In genomic region chr14:63383776-63384367, GRCh38 we compare ENCODE assay signal across 9 cellular contexts.
DNase-seq lines count a peak whose midpoint lies in the region; ATAC-seq and TF ChIP-seq lines count a peak whose summit lies in the region.
"Had no signal": no experiment of that assay in that cellular context is flagged by ENCODE, and none has a peak within 500 bp of the region (broad histone marks: within the 10 kb centered on the region; RNA-seq: fewer than 3 reads in every experiment).

No MANE protein-coding gene starts in this region.

- H3K36me3 ChIP-seq in transverse colon = peaks cover 0 to 43% (median 13%) of the 10 kb centered on the region in 4 donors
- H3K36me3 ChIP-seq in GM23338 (ENCODE audit: insufficient read depth) = peaks cover 34% of the 10 kb centered on the region

- no peaks in the 10 kb centered on the region for H3K27me3 Mint-ChIP-seq in activated CD8-positive, alpha-beta T cell treated with anti-CD3 and anti-CD28 coated beads for 36 hours
- peaks cover 4% of the 10 kb centered on the region for H3K27me3 Mint-ChIP-seq in GM23338 (ENCODE audit: insufficient read depth, low read depth, poor library complexity)

- no peaks in the 10 kb centered on the region for H3K9me3 ChIP-seq in transverse colon

- no peaks in the 10 kb centered on the region for H3K9me3 Mint-ChIP-seq in activated CD8-positive, alpha-beta T cell treated with anti-CD3 and anti-CD28 coated beads for 36 hours
- H3K9me3 Mint-ChIP-seq in GM23338 = no peaks in the 10 kb centered on the region

- H3K27me3 ChIP-seq in transverse colon = no peaks in the 10 kb centered on the region
- H3K27me3 ChIP-seq in GM23338 (ENCODE audit: insufficient read depth) = no peaks in the 10 kb centered on the region

- POLR2A ChIA-PET in GM10248 (lab: Yijun Ruan, JAX) = no interaction called here
- POLR2A ChIA-PET in activated CD8-positive, alpha-beta T cell treated with anti-CD3 and anti-CD28 coated beads for 36 hours (lab: Charles Lee) = interaction anchor here (0.6 kb wide), 1 partner anchor 27 kb away, joined by 3 read pairs; no protein-coding TSS in a partner anchor

- no peak overlapping the region for H3K4me3 Mint-ChIP-seq in activated CD8-positive, alpha-beta T cell treated with anti-CD3 and anti-CD28 coated beads for 36 hours
- H3K4me3 Mint-ChIP-seq in GM23338 = no peak overlapping the region

- no peak overlapping the region for H3K4me2 ChIP-seq in GM23338

- intact Hi-C loops in activated CD8-positive, alpha-beta T cell treated with anti-CD3 and anti-CD28 coated beads for 36 hours (cut with micrococcal nuclease) = no loop called here
- intact Hi-C loops in left ventricle myocardium superior (cut with micrococcal nuclease) = no loop called here
- intact Hi-C loops in transverse colon (cut with DNase I; ENCODE audit: low total_unique reads) = no loop called here

- peaks cover 7% of the 10 kb centered on the region for H4K20me1 ChIP-seq in GM23338 (replicated peaks; ENCODE audit: insufficient read depth)

- no peak for TF ChIP-seq EP300 in transverse colon (IDR thresholded peaks at IDR 0.05; ENCODE audit: low read depth)

- no peak overlapping the region for H3K4me3 ChIP-seq in transverse colon
- H3K4me3 ChIP-seq in GM23338 = no peak overlapping the region
- H3K4me3 ChIP-seq: K562 had no signal

- H3K79me2 ChIP-seq in GM23338 (replicated peaks; ENCODE audit: insufficient read depth) = no peaks in the 10 kb centered on the region; the same call in 1 of the 2 replicates

- H2AFZ ChIP-seq in GM23338 = no peak overlapping the region

- H3K4me1 ChIP-seq in transverse colon = no peaks in the 10 kb centered on the region
- no peaks in the 10 kb centered on the region for H3K4me1 ChIP-seq in GM23338 (ENCODE audit: insufficient read depth)

- ATAC-seq in GM19328 (IDR thresholded peaks at IDR 0.05; ENCODE audit: unreplicated experiment) = peak; percentile 91
- ATAC-seq in HG03280 (IDR thresholded peaks at IDR 0.05; ENCODE audit: unreplicated experiment) = peak; percentile 85
- ATAC-seq in activated CD8-positive, alpha-beta T cell treated with anti-CD3 and anti-CD28 coated beads for 36 hours = peak; percentile 77
- no peak for ATAC-seq in left ventricle myocardium superior
- no peak for ATAC-seq in GM23338
- ATAC-seq: K562 had no signal

- in situ Hi-C loops in transverse colon (cut with MboI; ENCODE audit: low pct_ligation_motif_present in 1 of 4, low pct_unique_long_range_greater_than_20kb in 1 of 4, low sequenced_read_pairs in 3 of 4) = loop anchor here (10.0 to 25.0 kb wide), 4 partner anchors 161 to 403 kb away; partner anchors contain the start of gene PPP2R5E (in 2 of the 4)

- peak overlapping the region; percentile 74 for H3K27ac Mint-ChIP-seq in activated CD8-positive, alpha-beta T cell treated with anti-CD3 and anti-CD28 coated beads for 36 hours
- H3K27ac Mint-ChIP-seq in GM23338 = no peak overlapping the region

- CTCF ChIA-PET in GM10248 (lab: Yijun Ruan, JAX) = interaction anchor here (1.2 to 3.5 kb wide), 2 partner anchors 8 to 386 kb away, joined by 3 to 8 read pairs; no protein-coding TSS in a partner anchor
- CTCF ChIA-PET in activated CD8-positive, alpha-beta T cell treated with anti-CD3 and anti-CD28 coated beads for 36 hours (lab: Charles Lee) = no interaction called here

- H3K27ac ChIP-seq in transverse colon = no peak overlapping the region
- no peak overlapping the region for H3K27ac ChIP-seq in GM23338 (ENCODE audit: low read depth)

- no peaks in the 10 kb centered on the region for H3F3A ChIP-seq in GM23338 (replicated peaks; ENCODE audit: low read depth)

- TF ChIP-seq CTCF in GM10248 (IDR thresholded peaks at IDR 0.05; ENCODE audit: control extremely low read depth, extremely low read depth, low read depth, missing control alignments) (no peak), transverse colon (IDR thresholded peaks at IDR 0.05) (no peak), GM23338 (conservative IDR thresholded peaks at IDR 0.05; ENCODE audit: low read depth in 2 of 2) (no peak)
- TF ChIP-seq CTCF in activated CD8-positive, alpha-beta T cell treated with anti-CD3 and anti-CD28 coated beads for 36 hours (IDR thresholded peaks at IDR 0.05) = no peak

- peaks cover 32% of the 10 kb centered on the region for H3K36me3 Mint-ChIP-seq in activated CD8-positive, alpha-beta T cell treated with anti-CD3 and anti-CD28 coated beads for 36 hours (ENCODE audit: low read depth)
- H3K36me3 Mint-ChIP-seq in GM23338 (ENCODE audit: low read depth) = peaks cover 64% of the 10 kb centered on the region

- H3K4me1 Mint-ChIP-seq in activated CD8-positive, alpha-beta T cell treated with anti-CD3 and anti-CD28 coated beads for 36 hours (ENCODE audit: low read depth) = peaks cover 9% of the 10 kb centered on the region
- H3K4me1 Mint-ChIP-seq in GM23338 = no peaks in the 10 kb centered on the region

- DNase-seq in GM10248 (ENCODE audit: extremely low spot score) (peak; percentile 45), left ventricle myocardium superior (no peak), NCI-H748 treated with DMSO at 0.1 percent for 48 hours (lab: John Stamatoyannopoulos, UW) (no peak), transverse colon (no peak), GM23338 (ENCODE audit: low spot score) (no peak)
- peak; percentile 24 for DNase-seq in activated CD8-positive, alpha-beta T cell treated with anti-CD3 and anti-CD28 coated beads for 36 hours

- no peaks in the 10 kb centered on the region for H3K9me2 ChIP-seq in GM23338 (ENCODE audit: insufficient read depth)

- WGBS in transverse colon (ENCODE audit: low coverage in 1 of 2), 2 donors = 71 to 76% methylated on average over 3 to 4 of the region's 4 CpGs

- TF ChIP-seq POLR2A in transverse colon (IDR thresholded peaks at IDR 0.05) = no peak

TF ChIP-seq in GM23338, 12 proteins besides CTCF, POLR2A, EP300 and RAD21 (continues in another document):
- TF ChIP-seq EZH2phosphoT487 (IDR thresholded peaks at IDR 0.05; ENCODE audit: unreplicated experiment) (no peak), ETS1 (IDR thresholded peaks at IDR 0.05) (no peak), STAT1 (IDR thresholded peaks at IDR 0.05; ENCODE audit: unreplicated experiment) (no peak)

Comparison
In these comparisons a context has a peak if more than half of its experiments do, and no peak if none do; other contexts are left out.
1. DNase-seq: peak in GM10248 (single experiment) and activated CD8-positive, alpha-beta T cell treated with anti-CD3 and anti-CD28 coated beads for 36 hours (single experiment); none in left ventricle myocardium superior (single experiment), NCI-H748 treated with DMSO at 0.1 percent for 48 hours (single experiment), transverse colon (single experiment) and GM23338 (single experiment).
2. ATAC-seq: peak in GM19328 (single experiment), HG03280 (single experiment) and activated CD8-positive, alpha-beta T cell treated with anti-CD3 and anti-CD28 coated beads for 36 hours (single experiment); none in left ventricle myocardium superior (single experiment) and GM23338 (single experiment).